1 cellular context compared by ENCODE assay signal in genomic region chr17:75191584-75191983, GRCh38.
TF ChIP-seq lines count a peak whose summit lies in the region.

No MANE protein-coding gene starts in this region.

TF ChIP-seq in H1, 55 proteins besides CTCF, POLR2A, EP300 and RAD21:
- TF ChIP-seq RFX5 (IDR thresholded peaks at IDR 0.05; ENCODE audit: borderline replicate concordance, low read depth, low read length): no peak
- no peak for TF ChIP-seq RXRA (IDR thresholded peaks at IDR 0.05; ENCODE audit: insufficient read depth, low read depth, low read length)
- TF ChIP-seq JUN (IDR thresholded peaks at IDR 0.05; ENCODE audit: low read depth, low read length): no peak
- TF ChIP-seq CHD1 (IDR thresholded peaks at IDR 0.05; ENCODE audit: low read depth, low read length): no peak
- TF ChIP-seq SUZ12 (IDR thresholded peaks at IDR 0.05; ENCODE audit: low read length): no peak
- no peak for TF ChIP-seq CBX8 (IDR thresholded peaks at IDR 0.05; ENCODE audit: borderline replicate concordance, low read depth, low read length)
- no peak for TF ChIP-seq NANOG (IDR thresholded peaks at IDR 0.05; ENCODE audit: insufficient read depth, low read depth, low read length, poor library complexity, severe bottlenecking)
- TF ChIP-seq CBX5 (IDR thresholded peaks at IDR 0.05; ENCODE audit: low read depth, low read length): no peak
- no peak for TF ChIP-seq SIX5 (IDR thresholded peaks at IDR 0.05; ENCODE audit: low read depth, low read length)
